ENCODE assay signal across 10 cellular contexts in genomic region chr20:24696396-24696795, GRCh38.
"Had no signal": no experiment of that assay in that cellular context is flagged by ENCODE, and none has a peak within 500 bp of the region (broad histone marks: within the 10 kb centered on the region; RNA-seq: fewer than 3 reads in every experiment).

No MANE protein-coding gene starts in this region.

- ATAC-seq: activated CD4-positive, alpha-beta T cell treated with anti-CD3 and anti-CD28 coated beads for 36 hours; left lung; natural killer cell treated with Interleukin-12 subunit alpha and Interleukin-12 subunit beta and Interleukin-15 and Interleukin-18, amount 100 ng/mL, for 72 hours; right cardiac atrium; T-helper 17 cell had no signal

- H3K4me2 ChIP-seq: smooth muscle cell had no signal

- H3K9me3 ChIP-seq: left lung had no signal

- H3K27ac ChIP-seq: epithelial cell of prostate, left lung had no signal

- H3K4me3 ChIP-seq: left lung, smooth muscle cell had no signal

- H3K4me1 ChIP-seq: left lung had no signal

- H3K36me3 ChIP-seq: left lung had no signal

- DNase-seq: activated CD4-positive, alpha-beta T cell treated with anti-CD3 and anti-CD28 coated beads for 36 hours; activated naive CD4-positive, alpha-beta T cell treated with anti-CD3 and anti-CD28 coated beads, Interleukin-2, amount 10 ng/mL, durations not matched to agents 7 days and 5 days; activated T-cell treated with anti-CD3 and anti-CD28 coated beads, Interleukin-2, amount 50 U/mL, for 24 hours; left lung; occipital lobe; right cardiac atrium; T-helper 17 cell had no signal
